10 cellular contexts compared by ENCODE assay signal in genomic region chr7:98137826-98138151, GRCh38. TPM values are rescaled to one million over a fixed set of nuclear protein-coding genes. Genes with fewer than 3 reads are reported as not detected.
DNase-seq lines count a peak whose midpoint lies in the region; ATAC-seq, FAIRE-seq and TF ChIP-seq lines count a peak whose summit lies in the region.
"Had no signal": no experiment of that assay in that cellular context is flagged by ENCODE, and none has a peak within 500 bp of the region (broad histone marks: within the 10 kb centered on the region; RNA-seq: fewer than 3 reads in every experiment).

No MANE protein-coding gene starts in this region.

- intact Hi-C loops in posterior vena cava (cut with DNase I) = no loop called here

- no peak for DNase-seq in AG04450 (ENCODE audit: low read depth, low spot score)
- DNase-seq in GM19239 (ENCODE audit: insufficient read length, low spot score) = peak; percentile 14
- DNase-seq in NOMO-1 treated with dmso at 0.1 percent for 144 hours (lab: John Stamatoyannopoulos, UW; ENCODE audit: unreplicated experiment) = peak; percentile 93
- no peak for DNase-seq in inferior parietal cortex (ENCODE audit: extremely low spot score)
- DNase-seq in NCI-H2107 treated with DMSO at 0.1 percent for 48 hours (lab: John Stamatoyannopoulos, UW; ENCODE audit: unreplicated experiment) = no peak
- no peak for DNase-seq in posterior vena cava (ENCODE audit: low spot score)
- DNase-seq in AG20443 (ENCODE audit: low spot score) = no peak
- DNase-seq: activated naive CD4-positive, alpha-beta T cell treated with anti-CD3 and anti-CD28 coated beads, Interleukin-2, amount 10 ng/mL, durations not matched to agents 7 days and 5 days; stimulated activated CD8-positive, alpha-beta memory T cell treated with anti-CD3 and anti-CD28 coated beads, Interleukin-4, amount 100 ng/mL, for 48 hours had no signal

- H3K27me3 ChIP-seq in AG04450 (ENCODE audit: control insufficient read depth, insufficient read depth, low read length) = no peaks in the 10 kb centered on the region

- POLR2A ChIA-PET in AG04450 (lab: Yijun Ruan, JAX) = no interaction called here

- no peaks in the 10 kb centered on the region for H3K9me3 ChIP-seq in AG04450 (ENCODE audit: control insufficient read depth, insufficient read depth, low read length)

- FAIRE-seq in GM19239 (lab: Jason Lieb, UNC) = peak; percentile 89

- peak overlapping the region; percentile 23 for H3K27ac ChIP-seq in AG04450 (ENCODE audit: low read depth, low read length)

- ATAC-seq in HG02970 (IDR thresholded peaks at IDR 0.05; ENCODE audit: low FRiP score, unreplicated experiment) = peak; percentile 49

- no peak overlapping the region for H3K4me3 ChIP-seq in AG04450 (ENCODE audit: low read depth, low read length)

- CTCF ChIA-PET in AG04450 (lab: Charles Lee) = interaction anchor here (2.1 kb wide), 1 partner anchor 31 kb away, joined by 9 read pairs; no protein-coding TSS in a partner anchor

- no peak for TF ChIP-seq CTCF in AG04450 (IDR thresholded peaks at IDR 0.05; ENCODE audit: low read depth, low read length)

RNA-seq across cellular contexts. Expression of gene LMTK2, which starts 31.1 kb away (rescaled TPM):
- polyA plus RNA-seq in AG04450 (2011; rRNA removed) = 3.7 TPM in 2 replicates
- 8.5 and 10.3 TPM in 2 replicates for polyA minus RNA-seq in AG04450 (2011; rRNA and poly(A)+ RNA removed)
- 10 to 100 TPM; 13.0 to 17.9 TPM for total RNA-seq in posterior vena cava

Comparison
In these comparisons a context has a peak if more than half of its experiments do, and no peak if none do; other contexts are left out.
1. DNase-seq: peak in GM19239 (single experiment) and NOMO-1 treated with dmso at 0.1 percent for 144 hours (single experiment); none in AG04450 (single experiment), inferior parietal cortex (single experiment), NCI-H2107 treated with DMSO at 0.1 percent for 48 hours (single experiment), posterior vena cava (single experiment) and AG20443 (single experiment).